In the genomic region with DNA sequence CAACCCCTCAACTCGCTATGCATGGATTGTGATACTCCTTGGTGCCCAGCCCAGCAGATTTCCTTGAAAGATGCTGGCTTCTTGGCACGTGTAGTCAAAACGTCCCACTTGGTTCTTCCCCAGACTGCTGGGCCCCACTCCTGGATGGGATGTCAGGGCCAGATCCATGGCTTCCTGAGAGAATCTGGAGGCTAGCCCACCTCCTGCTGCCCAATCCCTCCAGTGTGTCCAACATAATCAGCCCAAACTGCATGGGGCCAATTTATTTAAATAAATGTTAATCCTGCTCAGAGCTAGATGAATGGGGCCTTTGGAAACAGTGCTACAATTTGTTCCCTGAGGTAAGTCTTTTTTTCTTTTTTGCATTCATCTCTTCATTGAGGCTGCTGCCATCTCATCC, we compare ENCODE assay signal across 25 cellular contexts.
"Had no signal": no experiment of that assay in that cellular context is flagged by ENCODE, and none has a peak within 500 bp of the region (broad histone marks: within the 10 kb centered on the region; RNA-seq: fewer than 3 reads in every experiment).

No MANE protein-coding gene starts in this region.

- H3K4me3 ChIP-seq: cardiac muscle cell, hepatocyte, left lung, mucosa of descending colon, prostate gland, thoracic aorta, upper lobe of left lung had no signal

- H3K9me3 ChIP-seq: left lung, mucosa of descending colon, prostate gland, thoracic aorta, upper lobe of left lung had no signal

- H3K4me1 ChIP-seq: prostate gland had no signal

- H2AFZ ChIP-seq: hepatocyte had no signal

- H3K36me3 Mint-ChIP-seq: activated naive CD8-positive, alpha-beta T cell treated with anti-CD3 and anti-CD28 coated beads for 36 hours had no signal

- H3K36me3 ChIP-seq: cardiac muscle cell, left lung, prostate gland, thoracic aorta, upper lobe of left lung had no signal

- ATAC-seq: activated CD4-positive, alpha-beta T cell treated with anti-CD3 and anti-CD28 coated beads for 36 hours; left lung; mucosa of descending colon had no signal

- H3K27me3 Mint-ChIP-seq: activated B cell treated with CpG ODN at 0.5 μM for 24 hours; dendritic cell treated with granulocyte-macrophage colony-stimulating factor and Interleukin-4, amounts not matched to agents 40 ng/mL and 50 ng/mL, for 4 days had no signal

- H3K27me3 ChIP-seq: cardiac muscle cell, hepatocyte, left lung, upper lobe of left lung had no signal

- H3K27ac ChIP-seq: cardiac muscle cell, left lung, prostate gland, thoracic aorta had no signal

- DNase-seq: activated B cell treated with CpG ODN at 0.5 μM for 24 hours; activated CD4-positive, alpha-beta T cell treated with anti-CD3 and anti-CD28 coated beads for 36 hours; activated CD4-positive, alpha-beta T cell treated with anti-CD3 and anti-CD28 coated beads, Interleukin-2, amount 50 U/mL, for 4 hours; activated CD8-positive, alpha-beta memory T cell treated with anti-CD3 and anti-CD28 coated beads for 24 hours; activated CD8-positive, alpha-beta memory T cell treated with anti-CD3 and anti-CD28 coated beads, Interleukin-2, amount 50 U/mL, for 4 hours; activated naive CD4-positive, alpha-beta T cell treated with Interleukin-2 at 50 U/mL for 16 hours; activated naive CD8-positive, alpha-beta T cell treated with anti-CD3 and anti-CD28 coated beads for 36 hours; activated T-cell treated with anti-CD3 and anti-CD28 coated beads, Interleukin-2, amount 50 U/mL, for 24 hours; effector CD8-positive, alpha-beta T cell; erythroblast; foreskin fibroblast; immature natural killer cell; kidney glomerular epithelial cell; left lung; mucosa of descending colon; stimulated activated CD4-positive, alpha-beta T cell treated with anti-CD3 and anti-CD28 coated beads, Interleukin-4, amount 100 ng/mL, for 1 hour; stimulated activated naive CD4-positive, alpha-beta T cell treated with Interleukin-2 at 50 U/mL for 16 hours; T-helper 9 cell; upper lobe of left lung had no signal

- H3K27ac Mint-ChIP-seq: activated B cell treated with CpG ODN at 0.5 μM for 24 hours; activated CD4-positive, alpha-beta T cell treated with anti-CD3 and anti-CD28 coated beads for 36 hours; activated naive CD8-positive, alpha-beta T cell treated with anti-CD3 and anti-CD28 coated beads for 36 hours; activated T-cell treated with anti-CD3 and anti-CD28 coated beads, Interleukin-2, amount 50 U/mL, for 24 hours; dendritic cell treated with granulocyte-macrophage colony-stimulating factor and Interleukin-4, amounts not matched to agents 40 ng/mL and 50 ng/mL, for 4 days had no signal

- H3K4me3 Mint-ChIP-seq: activated B cell treated with CpG ODN at 0.5 μM for 24 hours; activated CD4-positive, alpha-beta T cell treated with anti-CD3 and anti-CD28 coated beads for 36 hours; activated naive CD8-positive, alpha-beta T cell treated with anti-CD3 and anti-CD28 coated beads for 36 hours; activated T-cell treated with anti-CD3 and anti-CD28 coated beads, Interleukin-2, amount 50 U/mL, for 24 hours; dendritic cell treated with granulocyte-macrophage colony-stimulating factor and Interleukin-4, amounts not matched to agents 40 ng/mL and 50 ng/mL, for 4 days; immature natural killer cell; neural crest cell had no signal

- H3K9me3 Mint-ChIP-seq: activated B cell treated with CpG ODN at 0.5 μM for 24 hours; activated naive CD8-positive, alpha-beta T cell treated with anti-CD3 and anti-CD28 coated beads for 36 hours; activated T-cell treated with anti-CD3 and anti-CD28 coated beads, Interleukin-2, amount 50 U/mL, for 24 hours; dendritic cell treated with granulocyte-macrophage colony-stimulating factor and Interleukin-4, amounts not matched to agents 40 ng/mL and 50 ng/mL, for 4 days; immature natural killer cell had no signal

- H3K79me2 ChIP-seq: hepatocyte had no signal
